ENCODE assay signal across 19 cellular contexts in genomic region chr1:7250176-7250575, GRCh38.
"Had no signal": no experiment of that assay in that cellular context is flagged by ENCODE, and none has a peak within 500 bp of the region (broad histone marks: within the 10 kb centered on the region; RNA-seq: fewer than 3 reads in every experiment).

No MANE protein-coding gene starts in this region.

- H3K36me3 ChIP-seq: ascending aorta, cardiac muscle cell, esophagus squamous epithelium, left ventricle myocardium inferior, prostate gland, uterus had no signal

- H3K27me3 ChIP-seq: ascending aorta, cardiac muscle cell, testis, uterus had no signal

- H3K4me1 Mint-ChIP-seq: activated CD4-positive, alpha-beta T cell treated with anti-CD3 and anti-CD28 coated beads for 36 hours; activated naive CD8-positive, alpha-beta T cell treated with anti-CD3 and anti-CD28 coated beads, Interleukin-2, amount 50 U/mL, for 24 hours; stimulated activated naive CD8-positive, alpha-beta T cell treated with anti-CD3 and anti-CD28 coated beads, Interleukin-15, amount 100 ng/mL, for 72 hours had no signal

- H3K27ac Mint-ChIP-seq: activated CD4-positive, alpha-beta T cell treated with anti-CD3 and anti-CD28 coated beads for 36 hours; activated CD8-positive, alpha-beta T cell treated with anti-CD3 and anti-CD28 coated beads for 36 hours; activated naive CD8-positive, alpha-beta T cell treated with anti-CD3 and anti-CD28 coated beads, Interleukin-2, amount 50 U/mL, for 24 hours; nephron; stimulated activated naive CD8-positive, alpha-beta T cell treated with anti-CD3 and anti-CD28 coated beads, Interleukin-15, amount 100 ng/mL, for 72 hours had no signal

- H3K4me1 ChIP-seq: ascending aorta, esophagus squamous epithelium, left ventricle myocardium inferior, prostate gland, testis, uterus had no signal

- H3K9me3 Mint-ChIP-seq: activated CD8-positive, alpha-beta T cell treated with anti-CD3 and anti-CD28 coated beads for 36 hours; activated naive CD8-positive, alpha-beta T cell treated with anti-CD3 and anti-CD28 coated beads, Interleukin-2, amount 50 U/mL, for 24 hours; nephron; stimulated activated naive CD8-positive, alpha-beta T cell treated with anti-CD3 and anti-CD28 coated beads, Interleukin-15, amount 100 ng/mL, for 72 hours had no signal

- H3K4me3 Mint-ChIP-seq: activated CD4-positive, alpha-beta T cell treated with anti-CD3 and anti-CD28 coated beads for 36 hours; activated CD8-positive, alpha-beta T cell treated with anti-CD3 and anti-CD28 coated beads for 36 hours; activated naive CD8-positive, alpha-beta T cell treated with anti-CD3 and anti-CD28 coated beads, Interleukin-2, amount 50 U/mL, for 24 hours; nephron; stimulated activated naive CD8-positive, alpha-beta T cell treated with anti-CD3 and anti-CD28 coated beads, Interleukin-15, amount 100 ng/mL, for 72 hours had no signal

- ATAC-seq: activated CD4-positive, alpha-beta T cell treated with anti-CD3 and anti-CD28 coated beads for 36 hours; activated CD8-positive, alpha-beta T cell treated with anti-CD3 and anti-CD28 coated beads for 36 hours; activated naive CD8-positive, alpha-beta T cell treated with anti-CD3 and anti-CD28 coated beads, Interleukin-2, amount 50 U/mL, for 24 hours; sciatic nerve; stimulated activated naive CD8-positive, alpha-beta T cell treated with anti-CD3 and anti-CD28 coated beads, Interleukin-15, amount 100 ng/mL, for 72 hours had no signal

- DNase-seq: activated CD4-positive, alpha-beta T cell treated with anti-CD3 and anti-CD28 coated beads for 36 hours; activated CD8-positive, alpha-beta memory T cell treated with anti-CD3 and anti-CD28 coated beads, Interleukin-2, amount 50 U/mL, for 4 hours; activated CD8-positive, alpha-beta T cell treated with anti-CD3 and anti-CD28 coated beads for 36 hours; activated naive CD4-positive, alpha-beta T cell; activated naive CD8-positive, alpha-beta T cell treated with anti-CD3 and anti-CD28 coated beads, Interleukin-2, amount 50 U/mL, for 24 hours; esophagus squamous epithelium; foreskin fibroblast; left ventricle myocardium inferior; mesenchymal stem cell; stimulated activated CD4-positive, alpha-beta T cell treated with anti-CD3 and anti-CD28 coated beads, Interleukin-12 subunit alpha, Interleukin-12 subunit beta, amount 100 ng/mL, for 4 hours; stimulated activated CD4-positive, alpha-beta T cell treated with anti-CD3 and anti-CD28 coated beads, Interleukin-2, amount 100 ng/mL, for 48 hours; stimulated activated naive CD8-positive, alpha-beta T cell treated with anti-CD3 and anti-CD28 coated beads, Interleukin-15, amount 100 ng/mL, for 72 hours; testis; uterus had no signal

- H3K4me3 ChIP-seq: ascending aorta, cardiac muscle cell, esophagus squamous epithelium, left ventricle myocardium inferior, prostate gland, testis, uterus had no signal

- H3K27ac ChIP-seq: ascending aorta, cardiac muscle cell, esophagus squamous epithelium, left ventricle myocardium inferior, prostate gland, testis, uterus had no signal

- H3K9me3 ChIP-seq: ascending aorta, esophagus squamous epithelium, left ventricle myocardium inferior, prostate gland, testis, uterus had no signal
